In genomic region chr14:89534896-89535615, GRCh38 we compare ENCODE assay signal across 21 cellular contexts.
A peak's percentile ranks its signal among the peaks of the same experiment; 100 is the strongest.
DNase-seq lines count a peak whose midpoint lies in the region; ATAC-seq and TF ChIP-seq lines count a peak whose summit lies in the region.
"Had no signal": no experiment of that assay in that cellular context is flagged by ENCODE, and none has a peak within 500 bp of the region (broad histone marks: within the 10 kb centered on the region; RNA-seq: fewer than 3 reads in every experiment).

No MANE protein-coding gene starts in this region.

- H3K27ac Mint-ChIP-seq in activated T-cell treated with anti-CD3 and anti-CD28 coated beads, Interleukin-2, amount 50 U/mL, for 72 hours, result peak overlapping the region; percentile 29
- H3K27ac Mint-ChIP-seq: activated CD4-positive, alpha-beta T cell treated with anti-CD3 and anti-CD28 coated beads, Interleukin-2, amount 10 ng/mL, durations not matched to agents 7 days and 5 days had no signal

- H3K4me1 Mint-ChIP-seq in activated T-cell treated with anti-CD3 and anti-CD28 coated beads, Interleukin-2, amount 50 U/mL, for 72 hours (ENCODE audit: low read depth), result peaks cover 24% of the 10 kb centered on the region

- TF ChIP-seq CTCF in fibroblast of villous mesenchyme (IDR thresholded peaks at IDR 0.05; ENCODE audit: insufficient read depth, low read depth, low read length) (no peak), right atrium auricular region (IDR thresholded peaks at IDR 0.05) (no peak)

- H3K4me3 ChIP-seq in fibroblast of villous mesenchyme (ENCODE audit: low read depth, low read length) (no peak overlapping the region), right atrium auricular region (no peak overlapping the region)
- H3K4me3 ChIP-seq: ovary, smooth muscle cell, testis had no signal

- H3K4me1 ChIP-seq in right atrium auricular region, result no peaks in the 10 kb centered on the region
- H3K4me1 ChIP-seq: testis had no signal

- no peak for DNase-seq in activated T-cell treated with anti-CD3 and anti-CD28 coated beads, Interleukin-2, amount 50 U/mL, for 72 hours
- DNase-seq in activated T-cell treated with anti-CD3 and anti-CD28 coated beads, Interleukin-2, amount 50 U/mL, for 48 hours, result no peak
- DNase-seq in astrocyte of the hippocampus (ENCODE audit: low read depth, low spot score), result peak; percentile 52
- peak; percentile 66 for DNase-seq in fibroblast of villous mesenchyme (ENCODE audit: low read depth)
- DNase-seq in smooth muscle cell of the brain vasculature (ENCODE audit: low read depth, low spot score), result peak; percentile 35
- DNase-seq in right atrium auricular region (ENCODE audit: low spot score), result no peak
- DNase-seq in LoVo (ENCODE audit: low spot score), result no peak
- DNase-seq: 8988T; activated CD4-positive, alpha-beta T cell treated with anti-CD3 and anti-CD28 coated beads, Interleukin-2, amount 10 ng/mL, durations not matched to agents 7 days and 5 days; activated CD8-positive, alpha-beta memory T cell treated with anti-CD3 and anti-CD28 coated beads, Interleukin-2, amount 50 U/mL, for 4 hours; activated gamma-delta T cell; CD8-positive, alpha-beta T cell; DMS79 treated with DMSO at 0.1 percent for 48 hours; H9; NCI-H1105; NCI-H524 treated with DMSO at 0.1 percent for 48 hours; ovary; testis had no signal

- H3K27ac ChIP-seq in right atrium auricular region, result no peak overlapping the region
- H3K27ac ChIP-seq: KMS-11, ovary, testis had no signal

- H3K27me3 ChIP-seq in right atrium auricular region, result no peaks in the 10 kb centered on the region
- H3K27me3 ChIP-seq: ovary, testis had no signal

- H3K9me3 Mint-ChIP-seq in activated T-cell treated with anti-CD3 and anti-CD28 coated beads, Interleukin-2, amount 50 U/mL, for 72 hours, result peaks cover 2 to 3% of the 10 kb centered on the region in 2 donors

- H3K9me3 ChIP-seq in right atrium auricular region, result no peaks in the 10 kb centered on the region
- H3K9me3 ChIP-seq: testis had no signal

- H3K27me3 Mint-ChIP-seq in activated T-cell treated with anti-CD3 and anti-CD28 coated beads, Interleukin-2, amount 50 U/mL, for 72 hours (ENCODE audit: low read depth), result no peaks in the 10 kb centered on the region
- H3K27me3 Mint-ChIP-seq: activated CD4-positive, alpha-beta T cell treated with anti-CD3 and anti-CD28 coated beads, Interleukin-2, amount 10 ng/mL, durations not matched to agents 7 days and 5 days had no signal

- peaks cover 5 to 15% of the 10 kb centered on the region in 2 donors for H3K36me3 Mint-ChIP-seq in activated T-cell treated with anti-CD3 and anti-CD28 coated beads, Interleukin-2, amount 50 U/mL, for 72 hours (ENCODE audit: insufficient read depth in 2 of 2)

- no peak for ATAC-seq in activated T-cell treated with anti-CD3 and anti-CD28 coated beads, Interleukin-2, amount 50 U/mL, for 72 hours (replicated peaks in 1 of 2)
- no peak for ATAC-seq in HG03460 (IDR thresholded peaks at IDR 0.05; ENCODE audit: unreplicated experiment)
- ATAC-seq: CD8-positive, alpha-beta T cell had no signal

- H3K36me3 ChIP-seq in right atrium auricular region, result no peaks in the 10 kb centered on the region
- H3K36me3 ChIP-seq: ovary had no signal

- no peak overlapping the region for H3K4me3 Mint-ChIP-seq in activated T-cell treated with anti-CD3 and anti-CD28 coated beads, Interleukin-2, amount 50 U/mL, for 72 hours
- H3K4me3 Mint-ChIP-seq: activated CD4-positive, alpha-beta T cell treated with anti-CD3 and anti-CD28 coated beads, Interleukin-2, amount 10 ng/mL, durations not matched to agents 7 days and 5 days; CD8-positive, alpha-beta T cell; H9 had no signal

Comparison
In these comparisons a context has a peak if more than half of its experiments do, and no peak if none do; other contexts are left out.
1. DNase-seq: peak in astrocyte of the hippocampus (single experiment), fibroblast of villous mesenchyme (single experiment) and smooth muscle cell of the brain vasculature (single experiment); none in activated T-cell treated with anti-CD3 and anti-CD28 coated beads, Interleukin-2, amount 50 U/mL, for 72 hours (0 of 2), activated T-cell treated with anti-CD3 and anti-CD28 coated beads, Interleukin-2, amount 50 U/mL, for 48 hours (0 of 2), right atrium auricular region (single experiment) and LoVo (single experiment).